In the genomic region with DNA sequence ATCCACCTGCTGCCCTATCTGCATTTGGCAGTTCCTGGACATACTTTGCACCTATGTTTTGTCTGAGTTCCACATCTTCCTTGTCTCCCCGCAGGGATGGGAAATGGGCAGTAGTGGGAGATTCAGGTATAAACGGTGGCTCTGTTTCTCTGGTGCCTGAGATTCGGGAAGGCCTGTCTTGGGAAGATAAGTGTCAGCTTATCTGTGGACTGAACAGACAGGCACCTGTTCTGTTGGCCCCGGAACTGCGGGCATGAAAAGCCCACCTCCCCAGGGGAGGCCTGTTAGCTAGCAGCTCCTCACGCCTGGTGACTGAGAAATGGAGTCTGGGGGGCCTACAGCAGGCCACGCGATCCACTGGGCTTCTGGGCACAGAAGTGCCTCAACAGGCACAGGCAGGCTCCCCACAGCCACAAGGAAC, we compare ENCODE assay signal across 8 cellular contexts. TPM values are rescaled to one million over a fixed set of nuclear protein-coding genes. Genes with fewer than 3 reads are reported as not detected.
DNase-seq lines count a peak whose midpoint lies in the region; ATAC-seq and TF ChIP-seq lines count a peak whose summit lies in the region.

No MANE protein-coding gene starts in this region.

- no peaks in the 10 kb centered on the region for H3K27me3 Mint-ChIP-seq in activated T-cell treated with anti-CD3 and anti-CD28 coated beads, Interleukin-2, amount 50 U/mL, for 24 hours

- no peak for ATAC-seq in lung (ENCODE audit: insufficient read depth, low FRiP score)
- no peak for ATAC-seq in HG03432 (IDR thresholded peaks at IDR 0.05; ENCODE audit: unreplicated experiment)

- peak overlapping the region in 4 of 5 donors; percentile 70 to 93 (median 87) for H3K27ac ChIP-seq in adrenal gland
- peak overlapping the region in 1 of 2 donors; percentile 87 for H3K27ac ChIP-seq in lung (ENCODE audit: low read depth in 1 of 2, low read length in 1 of 2)
- peak overlapping the region in 3 of 4 donors; percentile 77 to 87 (median 86) for H3K27ac ChIP-seq in tibial nerve

- WGBS in adrenal gland, 4 donors: 64 to 79% (median 68%) methylated on average over 5 to 8 of the region's 8 CpGs
- 63 to 75% methylated on average over 8 of the region's 8 CpGs for WGBS in lung, 2 donors
- WGBS in tibial nerve, 2 donors: 70 to 82% methylated on average over 5 to 8 of the region's 8 CpGs

- peaks cover 87% of the 10 kb centered on the region for H3K36me3 Mint-ChIP-seq in activated T-cell treated with anti-CD3 and anti-CD28 coated beads, Interleukin-2, amount 50 U/mL, for 24 hours (ENCODE audit: low read depth)

- TF ChIP-seq POLR2A in adrenal gland (IDR thresholded peaks at IDR 0.05) (no peak), tibial nerve (IDR thresholded peaks at IDR 0.05) (no peak)

- H3K36me3 ChIP-seq in adrenal gland (replicated peaks in 1 of 2) (peaks cover 0 to 35% of the 10 kb centered on the region in 2 donors), lung (ENCODE audit: control insufficient read depth in 2 of 2, insufficient read depth in 2 of 2, low read length in 2 of 2) (peaks cover 8 to 38% of the 10 kb centered on the region in 2 donors), tibial nerve (peaks cover 0 to 43% (median 28%) of the 10 kb centered on the region in 3 donors), HAP-1 (replicated peaks) (peaks cover 51% of the 10 kb centered on the region)

- no peak for DNase-seq in activated T-cell treated with anti-CD3 and anti-CD28 coated beads, Interleukin-2, amount 50 U/mL, for 24 hours
- DNase-seq in activated T-cell treated with anti-CD3 and anti-CD28 coated beads, Interleukin-2, amount 50 U/mL, for 1 hour: no peak
- DNase-seq in adrenal gland (no peak), lung (ENCODE audit: low spot score) (peak; percentile 29), tibial nerve (ENCODE audit: low spot score in 2 of 2) (no peak), HAP-1 (ENCODE audit: low spot score in 2 of 2) (no peak), NCI-H82 (lab: John Stamatoyannopoulos, UW) (no peak)

- H3K9me3 Mint-ChIP-seq in activated T-cell treated with anti-CD3 and anti-CD28 coated beads, Interleukin-2, amount 50 U/mL, for 24 hours: no peaks in the 10 kb centered on the region

- H3K4me1 ChIP-seq in adrenal gland (replicated peaks in 1 of 2) (peaks cover 35 to 45% of the 10 kb centered on the region in 2 donors), lung (ENCODE audit: control insufficient read depth in 2 of 2, insufficient read depth in 2 of 2, low read length in 2 of 2) (peaks cover 7 to 21% of the 10 kb centered on the region in 2 donors), tibial nerve (peaks cover 0 to 72% (median 44%) of the 10 kb centered on the region in 4 donors), HAP-1 (peaks cover 27% of the 10 kb centered on the region)

- peak overlapping the region; percentile 37 for H3K4me3 Mint-ChIP-seq in activated T-cell treated with anti-CD3 and anti-CD28 coated beads, Interleukin-2, amount 50 U/mL, for 24 hours

- TF ChIP-seq EP300 in tibial nerve (IDR thresholded peaks at IDR 0.05): no peak

- H3K27ac Mint-ChIP-seq in activated T-cell treated with anti-CD3 and anti-CD28 coated beads, Interleukin-2, amount 50 U/mL, for 24 hours: peak overlapping the region; percentile 100

- H3K27me3 ChIP-seq in adrenal gland (no peaks in the 10 kb centered on the region), lung (ENCODE audit: control insufficient read depth, insufficient read depth) (no peaks in the 10 kb centered on the region), tibial nerve (no peaks in the 10 kb centered on the region), HAP-1 (ENCODE audit: low read depth) (no peaks in the 10 kb centered on the region)

- H3K9me3 ChIP-seq in adrenal gland (replicated peaks in 1 of 3) (no peaks in the 10 kb centered on the region), lung (ENCODE audit: control insufficient read depth in 2 of 2, insufficient read depth in 1 of 2, low read length in 1 of 2) (no peaks in the 10 kb centered on the region), tibial nerve (no peaks in the 10 kb centered on the region), HAP-1 (no peaks in the 10 kb centered on the region)

- H3K4me3 ChIP-seq in adrenal gland (no peak overlapping the region), lung (no peak overlapping the region), tibial nerve (no peak overlapping the region), HAP-1 (no peak overlapping the region)

- H3K4me1 Mint-ChIP-seq in activated T-cell treated with anti-CD3 and anti-CD28 coated beads, Interleukin-2, amount 50 U/mL, for 24 hours (ENCODE audit: low read depth): peaks cover 89% of the 10 kb centered on the region

- in situ Hi-C loops in HAP-1 (cut with MboI; ENCODE audit: low sequenced_read_pairs): no loop called here

- TF ChIP-seq CTCF in adrenal gland (IDR thresholded peaks at IDR 0.05): no peak
- no peak for TF ChIP-seq CTCF in lung (IDR thresholded peaks at IDR 0.05; ENCODE audit: control extremely low read depth, extremely low read depth)
- TF ChIP-seq CTCF in tibial nerve (IDR thresholded peaks at IDR 0.05): no peak

- intact Hi-C loops in adrenal gland (cut with DNase I): loop anchor here in 1 of 2 donors (10.0 kb wide), 1 partner anchor 150 kb away; no protein-coding TSS in a partner anchor

RNA-seq across cellular contexts. Expression of a gene that starts 5.8 kb away (rescaled TPM):
- 100 to 1,000 TPM; 158 to 344 (median 227) TPM for total RNA-seq in adrenal gland
- polyA plus RNA-seq in adrenal gland: 100 to 1,000 TPM; 128 to 222 (median 131) TPM
- total RNA-seq in lung: 100 to 1,000 TPM; 103 to 154 TPM
- polyA plus RNA-seq in lung: 100 to 1,000 TPM; 129 to 149 TPM
- 100 to 1,000 TPM; 138 to 178 (median 149) TPM for total RNA-seq in tibial nerve

RNA-seq across cellular contexts. Expression of a gene that starts 6.1 kb away (rescaled TPM):
- total RNA-seq in adrenal gland (10 to 100 TPM; 21.9 to 54.4 (median 39.2) TPM), lung (10 to 100 TPM; 25.2 to 56.3 TPM), tibial nerve (10 to 100 TPM; 27.7 to 37.7 (median 35.9) TPM)
- polyA plus RNA-seq in adrenal gland (10 to 100 TPM; 14.2 to 43.1 (median 15.6) TPM), lung (10 to 100 TPM; 38.6 to 42.0 TPM)

RNA-seq across cellular contexts. Expression of a gene that starts 13.5 kb away (rescaled TPM):
- total RNA-seq in adrenal gland (10 to 100 TPM; 24.5 to 86.2 (median 63.5) TPM), lung (100 to 1,000 TPM in 1 of 2 donors, 10 to 100 TPM in 1; 38.2 to 140 TPM), tibial nerve (10 to 100 TPM; 11.9 to 31.5 (median 20.8) TPM)
- polyA plus RNA-seq in adrenal gland (100 to 1,000 TPM in 2 of 3 donors, 10 to 100 TPM in 1; 36.2 to 204 (median 127) TPM), lung (100 to 1,000 TPM; 201 to 222 TPM)

RNA-seq across cellular contexts. Expression of a gene that starts 20.8 kb away (rescaled TPM):
- 100 to 1,000 TPM; 152 to 505 (median 289) TPM for total RNA-seq in adrenal gland
- 100 to 1,000 TPM in 2 of 3 donors, 10 to 100 TPM in 1; 58.4 to 335 (median 271) TPM for polyA plus RNA-seq in adrenal gland
- total RNA-seq in lung: 100 to 1,000 TPM in 1 of 2 donors, 10 to 100 TPM in 1; 92.9 to 196 TPM
- polyA plus RNA-seq in lung: 100 to 1,000 TPM; 370 to 437 TPM
- total RNA-seq in tibial nerve: 100 to 1,000 TPM; 569 to 764 (median 665) TPM

RNA-seq across cellular contexts. Expression of a gene that starts 21.0 kb away (rescaled TPM):
- total RNA-seq in adrenal gland (not detected), lung (not detected), tibial nerve (not detected)
- polyA plus RNA-seq in adrenal gland (not detected), lung (not detected)
